1 cellular context compared by ENCODE assay signal in the genomic region with DNA sequence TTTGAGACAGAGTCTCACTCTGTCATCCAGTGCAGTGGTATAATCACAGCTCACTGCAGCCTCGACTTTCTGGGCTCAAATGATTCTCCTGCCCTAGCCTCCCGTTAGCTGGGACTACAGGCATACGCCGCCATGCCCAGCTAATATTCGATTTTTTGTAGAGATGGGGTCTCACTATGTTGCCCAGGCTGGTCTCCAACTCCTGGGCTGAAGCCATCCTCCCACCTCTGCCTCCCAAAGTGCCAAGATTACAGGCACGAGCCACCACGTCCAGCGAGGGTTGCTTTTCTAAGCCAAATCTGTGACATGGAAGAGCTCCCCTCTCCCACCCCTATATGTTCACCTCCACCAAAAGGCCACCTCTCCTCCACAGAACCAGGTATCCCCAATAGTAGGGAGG.
TF ChIP-seq lines count a peak whose summit lies in the region.

No MANE protein-coding gene starts in this region.

TF ChIP-seq in K562, 482 proteins besides CTCF, POLR2A, EP300 and RAD21:
- no peak for TF ChIP-seq KLF6 (CRISPR knock-in tag; IDR thresholded peaks at IDR 0.05; ENCODE audit: borderline replicate concordance)
- no peak for TF ChIP-seq BACH1 (tag; IDR thresholded peaks at IDR 0.05)
- TF ChIP-seq ZNF121 (CRISPR knock-in tag; conservative IDR thresholded peaks at IDR 0.05): peak; percentile 72
- TF ChIP-seq, protein P1, sequence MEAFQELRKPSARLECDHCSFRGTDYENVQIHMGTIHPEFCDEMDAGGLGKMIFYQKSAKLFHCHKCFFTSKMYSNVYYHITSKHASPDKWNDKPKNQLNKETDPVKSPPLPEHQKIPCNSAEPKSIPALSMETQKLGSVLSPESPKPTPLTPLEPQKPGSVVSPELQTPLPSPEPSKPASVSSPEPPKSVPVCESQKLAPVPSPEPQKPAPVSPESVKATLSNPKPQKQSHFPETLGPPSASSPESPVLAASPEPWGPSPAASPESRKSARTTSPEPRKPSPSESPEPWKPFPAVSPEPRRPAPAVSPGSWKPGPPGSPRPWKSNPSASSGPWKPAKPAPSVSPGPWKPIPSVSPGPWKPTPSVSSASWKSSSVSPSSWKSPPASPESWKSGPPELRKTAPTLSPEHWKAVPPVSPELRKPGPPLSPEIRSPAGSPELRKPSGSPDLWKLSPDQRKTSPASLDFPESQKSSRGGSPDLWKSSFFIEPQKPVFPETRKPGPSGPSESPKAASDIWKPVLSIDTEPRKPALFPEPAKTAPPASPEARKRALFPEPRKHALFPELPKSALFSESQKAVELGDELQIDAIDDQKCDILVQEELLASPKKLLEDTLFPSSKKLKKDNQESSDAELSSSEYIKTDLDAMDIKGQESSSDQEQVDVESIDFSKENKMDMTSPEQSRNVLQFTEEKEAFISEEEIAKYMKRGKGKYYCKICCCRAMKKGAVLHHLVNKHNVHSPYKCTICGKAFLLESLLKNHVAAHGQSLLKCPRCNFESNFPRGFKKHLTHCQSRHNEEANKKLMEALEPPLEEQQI (IDR thresholded peaks at IDR 0.05): no peak
- no peak for TF ChIP-seq FOXJ3 (CRISPR knock-in tag; IDR thresholded peaks at IDR 0.05)
